ENCODE assay signal across 20 cellular contexts in genomic region chr14:75910048-75910447, GRCh38.
DNase-seq lines count a peak whose midpoint lies in the region; ATAC-seq and TF ChIP-seq lines count a peak whose summit lies in the region.
"Had no signal": no experiment of that assay in that cellular context is flagged by ENCODE, and none has a peak within 500 bp of the region (broad histone marks: within the 10 kb centered on the region; RNA-seq: fewer than 3 reads in every experiment).

No MANE protein-coding gene starts in this region.

- no peaks in the 10 kb centered on the region for H3K36me3 Mint-ChIP-seq in MCF 10A (ENCODE audit: insufficient read depth, unreplicated experiment)
- H3K36me3 Mint-ChIP-seq in activated naive CD4-positive, alpha-beta T cell treated with anti-CD3 and anti-CD28 coated beads, Interleukin-2, amount 10 ng/mL, durations not matched to agents 7 days and 5 days, result no peaks in the 10 kb centered on the region

- no peak for DNase-seq in breast epithelium (ENCODE audit: low spot score in 2 of 2)
- no peak for DNase-seq in MCF 10A (ENCODE audit: unreplicated experiment)
- DNase-seq in RWPE2 (ENCODE audit: low spot score), result no peak
- no peak for DNase-seq in left colon
- no peak for DNase-seq in Right ventricle myocardium superior
- DNase-seq in omental fat pad (ENCODE audit: low spot score), result no peak
- no peak for DNase-seq in GDM1 (lab: John Stamatoyannopoulos, UW)
- DNase-seq in activated naive CD4-positive, alpha-beta T cell treated with anti-CD3 and anti-CD28 coated beads, Interleukin-2, amount 10 ng/mL, durations not matched to agents 7 days and 5 days, result no peak
- DNase-seq: CD8-positive, alpha-beta T cell; DMS53; EL; GOT3; KBM-7; NCI-H1417; NCI-H2029; NCI-H2227 treated with DMSO at 0.1 percent for 48 hours; NCI-H510A treated with DMSO at 0.1 percent for 48 hours had no signal

- H3K27ac Mint-ChIP-seq in MCF 10A (ENCODE audit: low read depth, unreplicated experiment), result no peak overlapping the region
- no peak overlapping the region for H3K27ac Mint-ChIP-seq in activated naive CD4-positive, alpha-beta T cell treated with anti-CD3 and anti-CD28 coated beads, Interleukin-2, amount 10 ng/mL, durations not matched to agents 7 days and 5 days
- H3K27ac Mint-ChIP-seq: CD8-positive, alpha-beta T cell had no signal

- no peak overlapping the region for H3K4me3 Mint-ChIP-seq in MCF 10A (ENCODE audit: unreplicated experiment)
- H3K4me3 Mint-ChIP-seq in activated naive CD4-positive, alpha-beta T cell treated with anti-CD3 and anti-CD28 coated beads, Interleukin-2, amount 10 ng/mL, durations not matched to agents 7 days and 5 days, result no peak overlapping the region
- H3K4me3 Mint-ChIP-seq: CD8-positive, alpha-beta T cell had no signal

- H3K4me3 ChIP-seq in breast epithelium, result no peak overlapping the region
- H3K4me3 ChIP-seq in RWPE2 (ENCODE audit: severe bottlenecking), result no peak overlapping the region
- H3K4me3 ChIP-seq: BLaER1 treated with 17β-estradiol and CSF1 and Interleukin-3, amounts not matched to agents 10 nM and 100 nM; SJSA1 had no signal

- H3K27me3 Mint-ChIP-seq in MCF 10A (ENCODE audit: insufficient read depth, unreplicated experiment), result no peaks in the 10 kb centered on the region
- H3K27me3 Mint-ChIP-seq in activated naive CD4-positive, alpha-beta T cell treated with anti-CD3 and anti-CD28 coated beads, Interleukin-2, amount 10 ng/mL, durations not matched to agents 7 days and 5 days, result no peaks in the 10 kb centered on the region

- H3K4me1 ChIP-seq in breast epithelium, result peaks cover 0 to 11% of the 10 kb centered on the region in 2 donors
- H3K4me1 ChIP-seq in RWPE2 (ENCODE audit: insufficient read depth, poor library complexity, severe bottlenecking), result peaks cover 13% of the 10 kb centered on the region
- H3K4me1 ChIP-seq: SJSA1 had no signal

- no TSS peak for BruUV-seq in MCF 10A (replicated peaks; lab: Mats Ljungman, UMichigan)

- ATAC-seq in RWPE2 (ENCODE audit: low read depth) (peak; percentile 79), left colon (peak; percentile 35), Right ventricle myocardium superior (ENCODE audit: poor library complexity) (no peak), omental fat pad (ENCODE audit: low FRiP score) (no peak)
- ATAC-seq: CD8-positive, alpha-beta T cell; HCT116 had no signal

- POLR2A ChIA-PET in MCF 10A (lab: Yijun Ruan, JAX), result interaction anchor here (0.9 to 1.0 kb wide), 2 partner anchors 58 to 66 kb away, joined by 3 read pairs; no protein-coding TSS in a partner anchor

- H3K9me3 Mint-ChIP-seq in MCF 10A (ENCODE audit: unreplicated experiment), result no peaks in the 10 kb centered on the region
- no peaks in the 10 kb centered on the region for H3K9me3 Mint-ChIP-seq in activated naive CD4-positive, alpha-beta T cell treated with anti-CD3 and anti-CD28 coated beads, Interleukin-2, amount 10 ng/mL, durations not matched to agents 7 days and 5 days
- H3K9me3 Mint-ChIP-seq: CD8-positive, alpha-beta T cell had no signal

- TF ChIP-seq CTCF in breast epithelium (IDR thresholded peaks at IDR 0.05) (no peak), MCF 10A (IDR thresholded peaks at IDR 0.05; ENCODE audit: unreplicated experiment) (no peak), RWPE2 (IDR thresholded peaks at IDR 0.05; ENCODE audit: poor library complexity, severe bottlenecking) (no peak), omental fat pad (IDR thresholded peaks at IDR 0.05) (no peak)

- CTCF ChIA-PET in MCF 10A (lab: Yijun Ruan, JAX), result interaction anchor here (0.6 to 7.4 kb wide), 3 partner anchors 68 to 200 kb away, joined by 3 to 154 read pairs (median 55); partner anchors contain the start of gene TGFB3
- CTCF ChIA-PET in activated naive CD4-positive, alpha-beta T cell treated with anti-CD3 and anti-CD28 coated beads, Interleukin-2, amount 10 ng/mL, durations not matched to agents 7 days and 5 days (lab: Charles Lee), result no interaction called here

- H3K9me3 ChIP-seq in breast epithelium (no peaks in the 10 kb centered on the region), RWPE2 (ENCODE audit: severe bottlenecking) (no peaks in the 10 kb centered on the region)
- H3K9me3 ChIP-seq: BLaER1 treated with 17β-estradiol and CSF1 and Interleukin-3, amounts not matched to agents 10 nM and 100 nM; SJSA1 had no signal

- intact Hi-C loops in breast epithelium (cut with DNase I; ENCODE audit: low total_unique reads) (no loop called here), MCF 10A (cut with micrococcal nuclease) (no loop called here), left colon (cut with DNase I, micrococcal nuclease) (no loop called here), Right ventricle myocardium superior (cut with DNase I) (no loop called here)

- H3K27me3 ChIP-seq in breast epithelium (no peaks in the 10 kb centered on the region), RWPE2 (ENCODE audit: insufficient read depth, poor library complexity, severe bottlenecking) (no peaks in the 10 kb centered on the region)
- H3K27me3 ChIP-seq: BLaER1 treated with 17β-estradiol and CSF1 and Interleukin-3, amounts not matched to agents 10 nM and 100 nM; SJSA1 had no signal

- peak overlapping the region; percentile 22 to 45 for H3K27ac ChIP-seq in breast epithelium
- H3K27ac ChIP-seq in RWPE2 (ENCODE audit: poor library complexity, severe bottlenecking), result peak overlapping the region; percentile 7
- H3K27ac ChIP-seq: BLaER1 treated with 17β-estradiol and CSF1 and Interleukin-3, amounts not matched to agents 10 nM and 100 nM; SJSA1 had no signal

- H3K4me1 Mint-ChIP-seq in MCF 10A (ENCODE audit: insufficient read depth, unreplicated experiment), result peaks cover 11% of the 10 kb centered on the region
- no peaks in the 10 kb centered on the region for H3K4me1 Mint-ChIP-seq in activated naive CD4-positive, alpha-beta T cell treated with anti-CD3 and anti-CD28 coated beads, Interleukin-2, amount 10 ng/mL, durations not matched to agents 7 days and 5 days

- no peaks in the 10 kb centered on the region for H3K36me3 ChIP-seq in breast epithelium
- peaks cover 10% of the 10 kb centered on the region for H3K36me3 ChIP-seq in RWPE2 (ENCODE audit: low read depth)
- H3K36me3 ChIP-seq: SJSA1 had no signal

- no peak for TF ChIP-seq POLR2A in breast epithelium (IDR thresholded peaks at IDR 0.05)

Comparison
In these comparisons a context has a peak if more than half of its experiments do, and no peak if none do; other contexts are left out.
1. ATAC-seq: peak in RWPE2 (single experiment) and left colon (single experiment); none in Right ventricle myocardium superior (single experiment) and omental fat pad (single experiment).